In the genomic region with DNA sequence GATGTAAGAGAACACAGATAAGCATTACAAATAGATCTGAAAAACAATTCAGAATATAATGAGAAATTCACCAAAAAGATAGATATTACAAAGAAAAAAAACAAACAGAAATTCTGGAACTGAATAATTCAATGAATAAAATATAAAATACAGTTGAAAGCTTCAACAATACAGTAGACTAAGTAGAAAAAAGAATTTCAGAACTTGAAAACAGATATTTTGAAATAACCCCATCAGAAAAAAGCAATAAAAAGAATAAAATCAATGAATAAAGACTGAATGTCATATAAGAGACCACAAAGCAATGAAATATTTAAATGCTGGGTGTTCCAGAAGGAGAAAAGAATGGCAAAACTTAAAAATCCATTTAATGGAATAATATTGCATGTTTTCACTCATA, we compare ENCODE assay signal across 28 cellular contexts.
"Had no signal": no experiment of that assay in that cellular context is flagged by ENCODE, and none has a peak within 500 bp of the region (broad histone marks: within the 10 kb centered on the region; RNA-seq: fewer than 3 reads in every experiment).

No MANE protein-coding gene starts in this region.

- H3K27me3 ChIP-seq: colonic mucosa, dorsolateral prefrontal cortex, esophagus muscularis mucosa, esophagus squamous epithelium, foreskin keratinocyte, gastrocnemius medialis, gastroesophageal sphincter, heart right ventricle, hepatocyte had no signal

- DNase-seq: colonic mucosa; cortex of kidney; dermis blood vessel endothelial cell; dorsolateral prefrontal cortex; effector CD4-positive, alpha-beta T cell; effector CD8-positive, alpha-beta T cell; effector memory CD4-positive, alpha-beta T cell; effector memory CD8-positive, alpha-beta T cell; endodermal cell; erythroblast; esophagus squamous epithelium; foreskin fibroblast; foreskin keratinocyte; foreskin melanocyte; gastrocnemius medialis; glutamatergic neuron; head of caudate nucleus; heart left ventricle; heart right ventricle had no signal

- H3K4me2 ChIP-seq: hepatocyte had no signal

- H3K4me1 ChIP-seq: colonic mucosa, esophagus muscularis mucosa, esophagus squamous epithelium, foreskin keratinocyte, gastrocnemius medialis, gastroesophageal sphincter, heart left ventricle, heart right ventricle had no signal

- ATAC-seq: effector memory CD8-positive, alpha-beta T cell; esophagus mucosa; foreskin keratinocyte; gastrocnemius medialis; gastroesophageal sphincter; heart left ventricle; heart right ventricle had no signal

- H2AFZ ChIP-seq: hepatocyte had no signal

- FAIRE-seq: endometrium, endothelial cell of umbilical vein had no signal

- H3K4me3 Mint-ChIP-seq: dendritic cell treated with granulocyte-macrophage colony-stimulating factor and Interleukin-4, amounts not matched to agents 40 ng/mL and 50 ng/mL, for 4 days; effector memory CD8-positive, alpha-beta T cell; endodermal cell had no signal

- H3K4me3 ChIP-seq: colonic mucosa, coronary artery, dorsolateral prefrontal cortex, esophagus muscularis mucosa, esophagus squamous epithelium, gastrocnemius medialis, gastroesophageal sphincter, heart left ventricle, heart right ventricle, hepatocyte had no signal

- H3K9me3 ChIP-seq: colonic mucosa had no signal

- H3K27ac Mint-ChIP-seq: dendritic cell treated with granulocyte-macrophage colony-stimulating factor and Interleukin-4, amounts not matched to agents 40 ng/mL and 50 ng/mL, for 4 days; effector memory CD8-positive, alpha-beta T cell; endodermal cell had no signal

- H3K36me3 ChIP-seq: colonic mucosa, esophagus muscularis mucosa, esophagus squamous epithelium, gastrocnemius medialis, gastroesophageal sphincter, heart left ventricle, heart right ventricle had no signal

- H3K79me2 ChIP-seq: hepatocyte had no signal

- H3K27ac ChIP-seq: colonic mucosa, coronary artery, dorsolateral prefrontal cortex, epithelial cell of prostate, esophagus muscularis mucosa, esophagus squamous epithelium, foreskin keratinocyte, gastrocnemius medialis, gastroesophageal sphincter, heart left ventricle, heart right ventricle, hepatocyte had no signal

- H3K27me3 Mint-ChIP-seq: dendritic cell treated with granulocyte-macrophage colony-stimulating factor and Interleukin-4, amounts not matched to agents 40 ng/mL and 50 ng/mL, for 4 days; effector memory CD8-positive, alpha-beta T cell had no signal
